Comparison of ENCODE assay signal across 15 cellular contexts in the genomic region with DNA sequence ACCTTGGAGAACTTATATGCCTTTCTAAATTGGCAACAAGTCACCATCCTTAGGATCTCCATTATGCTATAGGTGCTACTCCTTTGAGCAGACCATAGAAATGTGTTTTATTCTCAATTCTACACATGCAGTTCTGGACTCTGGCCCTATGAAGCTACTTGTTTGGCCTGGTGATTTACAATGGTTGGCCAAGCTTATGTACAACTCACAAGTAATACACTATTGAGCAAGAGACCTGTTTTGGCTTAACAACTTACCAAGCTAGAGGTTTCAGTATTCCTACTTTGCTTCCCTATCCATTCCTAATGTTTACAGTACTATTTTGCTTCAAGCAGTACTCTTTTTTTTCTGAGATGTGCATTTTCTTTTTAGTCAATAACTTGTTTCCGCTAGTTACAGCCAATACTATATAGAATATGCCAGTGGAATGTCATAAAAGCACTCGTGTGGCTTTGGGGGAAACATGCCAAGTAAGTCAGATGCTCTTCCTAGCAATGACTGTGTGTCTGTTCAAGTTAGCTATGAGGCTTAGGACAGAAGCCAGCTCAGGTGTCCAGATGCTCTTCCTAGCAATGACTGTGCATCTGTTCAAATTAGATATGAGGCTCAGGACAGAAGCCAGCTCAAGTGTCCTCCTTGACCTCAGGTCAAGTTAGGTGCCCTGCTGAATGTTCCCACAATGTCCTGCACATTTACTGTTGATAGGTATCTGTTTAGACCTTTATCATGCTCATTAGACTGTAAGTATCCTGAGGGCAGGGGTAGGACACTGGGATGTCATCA.
"Had no signal": no experiment of that assay in that cellular context is flagged by ENCODE, and none has a peak within 500 bp of the region (broad histone marks: within the 10 kb centered on the region; RNA-seq: fewer than 3 reads in every experiment).

No MANE protein-coding gene starts in this region.

- ATAC-seq: effector memory CD8-positive, alpha-beta T cell; left colon; natural killer cell treated with Interleukin-12 subunit alpha and Interleukin-12 subunit beta and Interleukin-15 and Interleukin-18, amount 100 ng/mL, for 72 hours; stimulated activated effector memory CD8-positive, alpha-beta T cell treated with anti-CD3 and anti-CD28 coated beads, Interleukin-12 subunit alpha, Interleukin-12 subunit beta, amount 100 ng/mL, for 72 hours; stimulated activated naive CD8-positive, alpha-beta T cell treated with anti-CD3 and anti-CD28 coated beads, Interleukin-15, Interleukin-2, amounts not matched to agents 100 U/mL and 50 U/mL, for 24 hours; upper lobe of right lung had no signal

- H3K4me1 Mint-ChIP-seq: neural progenitor cell; stimulated activated effector memory CD8-positive, alpha-beta T cell treated with anti-CD3 and anti-CD28 coated beads, Interleukin-12 subunit alpha, Interleukin-12 subunit beta, amount 100 ng/mL, for 72 hours had no signal

- H3K27ac Mint-ChIP-seq: effector memory CD8-positive, alpha-beta T cell; natural killer cell treated with Interleukin-12 subunit alpha and Interleukin-12 subunit beta and Interleukin-15 and Interleukin-18, amount 100 ng/mL, for 72 hours; neural progenitor cell; stimulated activated effector memory CD8-positive, alpha-beta T cell treated with anti-CD3 and anti-CD28 coated beads, Interleukin-12 subunit alpha, Interleukin-12 subunit beta, amount 100 ng/mL, for 72 hours had no signal

- H3K4me3 Mint-ChIP-seq: effector memory CD8-positive, alpha-beta T cell; natural killer cell treated with Interleukin-12 subunit alpha and Interleukin-12 subunit beta and Interleukin-15 and Interleukin-18, amount 100 ng/mL, for 72 hours; neural progenitor cell; stimulated activated effector memory CD8-positive, alpha-beta T cell treated with anti-CD3 and anti-CD28 coated beads, Interleukin-12 subunit alpha, Interleukin-12 subunit beta, amount 100 ng/mL, for 72 hours had no signal

- DNase-seq: effector memory CD8-positive, alpha-beta T cell; heart left ventricle; left colon; left ventricle myocardium superior; mesenchymal stem cell; midbrain; nucleus accumbens; ovary; stimulated activated CD4-positive, alpha-beta T cell treated with anti-CD3 and anti-CD28 coated beads, Interleukin-2, amount 100 ng/mL, for 48 hours; stimulated activated CD8-positive, alpha-beta memory T cell treated with anti-CD3 and anti-CD28 coated beads, Interleukin-4, amount 100 ng/mL, for 48 hours; stimulated activated naive CD8-positive, alpha-beta T cell treated with anti-CD3 and anti-CD28 coated beads, Interleukin-15, Interleukin-2, amounts not matched to agents 100 U/mL and 50 U/mL, for 24 hours; upper lobe of right lung had no signal

- H3K36me3 Mint-ChIP-seq: natural killer cell treated with Interleukin-12 subunit alpha and Interleukin-12 subunit beta and Interleukin-15 and Interleukin-18, amount 100 ng/mL, for 72 hours; neural progenitor cell; stimulated activated effector memory CD8-positive, alpha-beta T cell treated with anti-CD3 and anti-CD28 coated beads, Interleukin-12 subunit alpha, Interleukin-12 subunit beta, amount 100 ng/mL, for 72 hours had no signal

- H3K9me3 Mint-ChIP-seq: neural progenitor cell had no signal

- H3K27me3 Mint-ChIP-seq: effector memory CD8-positive, alpha-beta T cell had no signal
